Comparison of ENCODE assay signal across 9 cellular contexts in the genomic region with DNA sequence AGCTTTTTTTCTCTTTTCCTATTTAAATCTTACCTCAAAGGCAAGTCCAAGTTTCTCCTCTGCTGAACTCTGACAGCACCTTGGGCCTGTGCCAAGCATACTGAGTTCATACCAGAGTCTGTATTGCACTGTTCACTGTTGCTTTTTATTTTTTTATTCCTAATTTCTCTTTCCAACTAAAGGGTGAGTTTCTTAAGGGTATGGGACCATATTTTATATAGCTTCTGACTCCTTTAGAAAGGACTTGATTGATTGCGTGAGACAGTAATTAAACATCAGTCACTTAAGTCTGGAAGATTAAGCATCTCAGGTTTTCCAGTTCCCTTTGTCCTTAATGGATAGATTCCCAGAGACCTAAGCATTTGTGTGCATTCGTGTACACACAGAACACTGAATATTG.
DNase-seq lines count a peak whose midpoint lies in the region; ATAC-seq, FAIRE-seq and TF ChIP-seq lines count a peak whose summit lies in the region.
"Had no signal": no experiment of that assay in that cellular context is flagged by ENCODE, and none has a peak within 500 bp of the region (broad histone marks: within the 10 kb centered on the region; RNA-seq: fewer than 3 reads in every experiment).

No MANE protein-coding gene starts in this region.

- peaks cover 23% of the 10 kb centered on the region for H3K4me1 ChIP-seq in ovary (ENCODE audit: insufficient read depth)

- WGBS in ovary, 3 donors: 30 to 51% (median 48%) methylated on average over 2 of the region's 2 CpGs

- intact Hi-C loops in CD4-positive, alpha-beta T cell (cut with DNase I, micrococcal nuclease): loop anchor here (1.0 to 5.0 kb wide), 2 partner anchors 10 to 33 kb away; no protein-coding TSS in a partner anchor
- intact Hi-C loops in ovary (cut with DNase I): loop anchor here (10.0 kb wide), 1 partner anchor 65 kb away; a partner anchor contains a TSS
- intact Hi-C loops in posterior vena cava (cut with DNase I): loop anchor here in 1 of 2 donors (10.0 kb wide), 1 partner anchor 55 kb away; no protein-coding TSS in a partner anchor

- H3K27ac ChIP-seq in CD4-positive, alpha-beta T cell (ENCODE audit: low read depth, low read length): no peak overlapping the region
- H3K27ac ChIP-seq in ovary: peak overlapping the region in 1 of 2 donors; percentile 47

- H3K36me3 Mint-ChIP-seq in CD4-positive, alpha-beta T cell (ENCODE audit: low read depth): no peaks in the 10 kb centered on the region

- no peaks in the 10 kb centered on the region for H3K27me3 ChIP-seq in CD4-positive, alpha-beta T cell (ENCODE audit: control insufficient read depth, insufficient read depth, low read length)
- H3K27me3 ChIP-seq in ovary: no peaks in the 10 kb centered on the region

- H3K27me3 Mint-ChIP-seq in CD4-positive, alpha-beta T cell: no peaks in the 10 kb centered on the region

- H3K27ac Mint-ChIP-seq in CD4-positive, alpha-beta T cell: peak overlapping the region; percentile 82

- H3K4me3 ChIP-seq in ovary: peak overlapping the region; percentile 0

- TF ChIP-seq EP300 in ovary (IDR thresholded peaks at IDR 0.05): no peak

- H3K9me3 Mint-ChIP-seq in CD4-positive, alpha-beta T cell: peaks cover 3% of the 10 kb centered on the region

- H3K4me3 Mint-ChIP-seq in CD4-positive, alpha-beta T cell: no peak overlapping the region

- no peak for TF ChIP-seq CTCF in CD4-positive, alpha-beta T cell (IDR thresholded peaks at IDR 0.05)
- no peak for TF ChIP-seq CTCF in ovary (IDR thresholded peaks at IDR 0.05)

- H3K9me3 ChIP-seq in CD4-positive, alpha-beta T cell (ENCODE audit: control insufficient read depth, low read length): no peaks in the 10 kb centered on the region
- no peaks in the 10 kb centered on the region for H3K9me3 ChIP-seq in ovary

- no peaks in the 10 kb centered on the region for H3K36me3 ChIP-seq in ovary

- CTCF ChIA-PET in CD4-positive, alpha-beta T cell (lab: Charles Lee): no interaction called here

- POLR2A ChIA-PET in CD4-positive, alpha-beta T cell (lab: Charles Lee): interaction anchor here (1.1 to 1.3 kb wide), 2 partner anchors 11 kb away, joined by 4 read pairs; no protein-coding TSS in a partner anchor

- ATAC-seq in CD4-positive, alpha-beta T cell (ENCODE audit: poor library complexity): no peak
- no peak for ATAC-seq in GM21737 (IDR thresholded peaks at IDR 0.05; ENCODE audit: unreplicated experiment)

- FAIRE-seq in RCC 7860 (lab: Jason Lieb, UNC): peak; percentile 76

- no peak for DNase-seq in CD4-positive, alpha-beta T cell
- DNase-seq in RCC 7860 (ENCODE audit: low spot score) (peak; percentile 13), fibroblast of the conjunctiva (ENCODE audit: low read depth) (peak; percentile 58), ovary (peak; percentile 70 to 85 (median 79)), posterior vena cava (ENCODE audit: low spot score) (no peak), pons (ENCODE audit: low spot score) (no peak), HT-29 (ENCODE audit: low spot score) (no peak)
- DNase-seq: NCI-H187 had no signal

- peaks cover 70% of the 10 kb centered on the region for H3K4me1 Mint-ChIP-seq in CD4-positive, alpha-beta T cell (ENCODE audit: low read depth)

- TF ChIP-seq POLR2A in ovary (IDR thresholded peaks at IDR 0.05): no peak

Comparison
In these comparisons a context has a peak if more than half of its experiments do, and no peak if none do; other contexts are left out.
1. DNase-seq: peak in RCC 7860 (single experiment), fibroblast of the conjunctiva (single experiment) and ovary (5 of 5); none in CD4-positive, alpha-beta T cell (0 of 10), posterior vena cava (single experiment), pons (single experiment) and HT-29 (single experiment).